In genomic region chr11:104997288-104997687, GRCh38 we compare ENCODE assay signal across 3 cellular contexts.
TF ChIP-seq lines count a peak whose summit lies in the region.

No MANE protein-coding gene starts in this region.

TF ChIP-seq in SK-N-SH, 30 proteins besides CTCF, POLR2A, EP300 and RAD21:
- TF ChIP-seq IRF3 (IDR thresholded peaks at IDR 0.05; ENCODE audit: low read depth, low read length), result no peak
- no peak for TF ChIP-seq EZH2phosphoT487 (IDR thresholded peaks at IDR 0.05; ENCODE audit: borderline replicate concordance, low read depth)
- no peak for TF ChIP-seq CHD2 (IDR thresholded peaks at IDR 0.05; ENCODE audit: low read length, partially characterized antibody)
- no peak for TF ChIP-seq PBX3 (IDR thresholded peaks at IDR 0.05)
- no peak for TF ChIP-seq SMC3 (IDR thresholded peaks at IDR 0.05; ENCODE audit: low read depth, low read length)
- no peak for TF ChIP-seq USF1 (IDR thresholded peaks at IDR 0.05; ENCODE audit: borderline replicate concordance, low read depth)
- TF ChIP-seq TAF1 (IDR thresholded peaks at IDR 0.05; ENCODE audit: borderline replicate concordance, low read depth, low read length), result no peak
- TF ChIP-seq ZBTB33 (IDR thresholded peaks at IDR 0.05; ENCODE audit: borderline replicate concordance, low read depth), result no peak
- TF ChIP-seq NFIC (IDR thresholded peaks at IDR 0.05; ENCODE audit: borderline replicate concordance), result no peak

TF ChIP-seq in SK-N-SH treated with all-trans-retinoic acid at 6 μM for 48 hours, 23 proteins besides CTCF, POLR2A, EP300 and RAD21:
- TF ChIP-seq ESRRG (CRISPR knock-in tag; IDR thresholded peaks at IDR 0.05), result no peak
- no peak for TF ChIP-seq GLIS3 (CRISPR knock-in tag; IDR thresholded peaks at IDR 0.05)
- TF ChIP-seq ISL1 (CRISPR knock-in tag; IDR thresholded peaks at IDR 0.05), result no peak
- no peak for TF ChIP-seq PATZ1 (CRISPR knock-in tag; IDR thresholded peaks at IDR 0.05; ENCODE audit: borderline replicate concordance)
- no peak for TF ChIP-seq PPARA (CRISPR knock-in tag; IDR thresholded peaks at IDR 0.05; ENCODE audit: borderline replicate concordance)
- TF ChIP-seq OSR1 (CRISPR knock-in tag; IDR thresholded peaks at IDR 0.05), result no peak
- no peak for TF ChIP-seq POU6F1 (CRISPR knock-in tag; IDR thresholded peaks at IDR 0.05; ENCODE audit: borderline replicate concordance, low read depth)
- TF ChIP-seq CSDC2 (CRISPR knock-in tag; IDR thresholded peaks at IDR 0.05), result no peak
- no peak for TF ChIP-seq ZNF565 (CRISPR knock-in tag; conservative IDR thresholded peaks at IDR 0.05; ENCODE audit: low read depth)

TF ChIP-seq in endothelial cell of umbilical vein, 7 proteins besides CTCF, POLR2A, EP300 and RAD21:
- no peak for TF ChIP-seq MAX (IDR thresholded peaks at IDR 0.05; ENCODE audit: insufficient read depth, insufficient read length)
- no peak for TF ChIP-seq FOS (IDR thresholded peaks at IDR 0.05; ENCODE audit: borderline replicate concordance, insufficient read depth, low read length)
- TF ChIP-seq GATA2 (IDR thresholded peaks at IDR 0.05; ENCODE audit: insufficient read depth, insufficient read length, low read depth, low read length), result no peak
- TF ChIP-seq EZH2 (IDR thresholded peaks at IDR 0.05; ENCODE audit: borderline replicate concordance, low read depth, low read length, severe bottlenecking), result no peak
- TF ChIP-seq MYC (IDR thresholded peaks at IDR 0.05; ENCODE audit: low read depth, low read length), result no peak
- TF ChIP-seq JUN (IDR thresholded peaks at IDR 0.05; ENCODE audit: borderline replicate concordance, insufficient read depth, insufficient read length, low read depth), result no peak
- TF ChIP-seq POLR2AphosphoS5 (IDR thresholded peaks at IDR 0.05; ENCODE audit: insufficient read depth, low read depth, low read length), result no peak
